8 cellular contexts compared by ENCODE assay signal in the genomic region with DNA sequence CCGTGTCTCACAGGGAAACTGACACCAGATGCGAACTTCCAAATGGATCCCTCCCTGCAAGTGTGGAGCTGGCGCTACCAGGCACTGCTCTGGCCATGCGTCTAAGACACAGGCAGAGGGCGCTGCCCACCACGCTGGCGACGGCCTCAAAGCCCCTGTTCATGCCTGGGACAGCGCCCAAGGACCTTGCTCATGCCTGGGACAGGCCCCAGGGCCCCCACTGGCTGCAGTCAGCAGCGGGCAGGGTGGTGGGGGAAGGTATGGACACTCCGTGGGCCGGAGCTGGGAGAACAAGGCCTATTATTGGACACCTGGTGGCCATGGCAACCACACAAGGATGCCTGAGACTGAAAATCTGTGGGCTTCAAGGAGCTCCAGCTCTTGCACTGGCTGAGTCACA. TPM values are rescaled to one million over a fixed set of nuclear protein-coding genes. Genes with fewer than 3 reads are reported as not detected.
A peak's percentile ranks its signal among the peaks of the same experiment; 100 is the strongest.
DNase-seq lines count a peak whose midpoint lies in the region; ATAC-seq, FAIRE-seq and TF ChIP-seq lines count a peak whose summit lies in the region.

No MANE protein-coding gene starts in this region.

- H3K9ac ChIP-seq in endothelial cell of umbilical vein (replicated peaks; ENCODE audit: extremely low read depth, insufficient read depth, low read length): no peak overlapping the region

- intact Hi-C loops in endothelial cell of umbilical vein (cut with micrococcal nuclease): loop anchor here (1.0 to 10.0 kb wide), 5 partner anchors 29 to 122 kb away; a partner anchor contains a TSS

- H3K27ac Mint-ChIP-seq in activated CD8-positive, alpha-beta T cell treated with anti-CD3 and anti-CD28 coated beads, Interleukin-2, amount 10 ng/mL, durations not matched to agents 7 days and 5 days: no peak overlapping the region

- H3K4me3 Mint-ChIP-seq in activated CD8-positive, alpha-beta T cell treated with anti-CD3 and anti-CD28 coated beads, Interleukin-2, amount 10 ng/mL, durations not matched to agents 7 days and 5 days: no peak overlapping the region

- dilution Hi-C loops in endothelial cell of umbilical vein (cut with MboI; ENCODE audit: extremely low pct_ligation_motif_present, low sequenced_read_pairs): no loop called here

- H3K27ac ChIP-seq in endothelial cell of umbilical vein (ENCODE audit: insufficient read depth, low read depth, low read length): no peak overlapping the region

- H3K27me3 Mint-ChIP-seq in activated CD8-positive, alpha-beta T cell treated with anti-CD3 and anti-CD28 coated beads, Interleukin-2, amount 10 ng/mL, durations not matched to agents 7 days and 5 days (ENCODE audit: low read depth): peaks cover 6% of the 10 kb centered on the region

- no TSS peak for BruUV-seq in endothelial cell of umbilical vein (replicated peaks; lab: Mats Ljungman, UMichigan)

- peak; percentile 95 to 98 for TF ChIP-seq CTCF in endothelial cell of umbilical vein (IDR thresholded peaks at IDR 0.05; ENCODE audit: extremely low read depth in 1 of 2, insufficient read depth in 1 of 2, low read depth in 1 of 2, low read length in 2 of 2)

- peaks cover 23% of the 10 kb centered on the region for H3K4me1 ChIP-seq in endothelial cell of umbilical vein (ENCODE audit: control insufficient read depth, extremely low read depth, insufficient read depth, low read length)

- no peaks in the 10 kb centered on the region for H3K36me3 Mint-ChIP-seq in activated CD8-positive, alpha-beta T cell treated with anti-CD3 and anti-CD28 coated beads, Interleukin-2, amount 10 ng/mL, durations not matched to agents 7 days and 5 days (ENCODE audit: low read depth)

- H3K4me3 ChIP-seq in endothelial cell of umbilical vein (replicated peaks in 1 of 3; ENCODE audit: insufficient read depth in 1 of 3, low read depth in 1 of 3, low read length in 3 of 3): no peak overlapping the region

- peak; percentile 81 for ATAC-seq in activated CD8-positive, alpha-beta T cell treated with anti-CD3 and anti-CD28 coated beads, Interleukin-2, amount 10 ng/mL, durations not matched to agents 7 days and 5 days
- ATAC-seq in HG03196 (IDR thresholded peaks at IDR 0.05; ENCODE audit: unreplicated experiment): no peak

- no peaks in the 10 kb centered on the region for H3K27me3 ChIP-seq in endothelial cell of umbilical vein (ENCODE audit: control insufficient read depth in 2 of 2, insufficient read depth in 2 of 2, low read length in 2 of 2)

- TF ChIP-seq POLR2A in endothelial cell of umbilical vein (IDR thresholded peaks at IDR 0.05; ENCODE audit: low read depth, low read length): no peak

- POLR2A ChIA-PET in activated CD8-positive, alpha-beta T cell treated with anti-CD3 and anti-CD28 coated beads, Interleukin-2, amount 10 ng/mL, durations not matched to agents 7 days and 5 days (lab: Charles Lee): interaction anchor here (0.8 to 1.8 kb wide), 3 partner anchors 27 to 62 kb away, joined by 3 to 14 read pairs (median 4); a partner anchor contains a TSS
- POLR2A ChIA-PET in endothelial cell of umbilical vein (lab: Charles Lee): interaction anchor here (1.6 kb wide), 1 partner anchor 29 kb away, joined by 8 read pairs; no protein-coding TSS in a partner anchor

- no peak overlapping the region for H2AFZ ChIP-seq in endothelial cell of umbilical vein (ENCODE audit: low read depth, low read length)

- no peaks in the 10 kb centered on the region for H3K9me3 Mint-ChIP-seq in activated CD8-positive, alpha-beta T cell treated with anti-CD3 and anti-CD28 coated beads, Interleukin-2, amount 10 ng/mL, durations not matched to agents 7 days and 5 days (ENCODE audit: insufficient read depth)

- DNase-seq in activated gamma-delta T cell treated with Interleukin-2 at 50 U/mL for 16 hours: peak; percentile 55
- no peak for DNase-seq in activated gamma-delta T cell (lab: John Stamatoyannopoulos, UW)
- DNase-seq in NCI-H345 (lab: John Stamatoyannopoulos, UW): peak; percentile 65
- peak; percentile 71 for DNase-seq in activated CD8-positive, alpha-beta T cell treated with anti-CD3 and anti-CD28 coated beads, Interleukin-2, amount 10 ng/mL, durations not matched to agents 7 days and 5 days
- DNase-seq in endothelial cell of umbilical vein (ENCODE audit: low read depth, low spot score): peak; percentile 70
- DNase-seq in middle frontal gyrus (ENCODE audit: extremely low spot score, low spot score): peak; percentile 14
- peak; percentile 49 for DNase-seq in stromal cell of bone marrow (ENCODE audit: low read depth)

- no peaks in the 10 kb centered on the region for H3K9me3 ChIP-seq in endothelial cell of umbilical vein (replicated peaks; ENCODE audit: control insufficient read depth, insufficient read depth, low read length)

- H3K4me2 ChIP-seq in endothelial cell of umbilical vein (ENCODE audit: insufficient read depth, low read length): no peak overlapping the region

- CTCF ChIA-PET in activated CD8-positive, alpha-beta T cell treated with anti-CD3 and anti-CD28 coated beads, Interleukin-2, amount 10 ng/mL, durations not matched to agents 7 days and 5 days (lab: Charles Lee): interaction anchor here (0.6 to 2.9 kb wide), 23 partner anchors 9 to 142 kb away, joined by 3 to 151 read pairs (median 5); a partner anchor contains a TSS
- CTCF ChIA-PET in endothelial cell of umbilical vein (lab: Charles Lee): interaction anchor here (0.9 to 6.4 kb wide), 36 partner anchors 9 to 157 kb away, joined by 3 to 372 read pairs (median 7); a partner anchor contains a TSS

- H3K36me3 ChIP-seq in endothelial cell of umbilical vein (ENCODE audit: control insufficient read depth in 2 of 2, extremely low read depth in 1 of 2, insufficient read depth in 2 of 2, low read length in 2 of 2): no peaks in the 10 kb centered on the region

- no peaks in the 10 kb centered on the region for H3K79me2 ChIP-seq in endothelial cell of umbilical vein (ENCODE audit: control insufficient read depth, insufficient read depth, low read length)

- H3K4me1 Mint-ChIP-seq in activated CD8-positive, alpha-beta T cell treated with anti-CD3 and anti-CD28 coated beads, Interleukin-2, amount 10 ng/mL, durations not matched to agents 7 days and 5 days (ENCODE audit: low read depth): peaks cover 34% of the 10 kb centered on the region

- H3K9me1 ChIP-seq in endothelial cell of umbilical vein (replicated peaks; ENCODE audit: control insufficient read depth, extremely low read depth, insufficient read depth, low read length): no peaks in the 10 kb centered on the region

- H4K20me1 ChIP-seq in endothelial cell of umbilical vein (replicated peaks; ENCODE audit: control insufficient read depth, extremely low read depth, insufficient read depth, low read length): no peaks in the 10 kb centered on the region

- peak; percentile 94 for FAIRE-seq in endothelial cell of umbilical vein (lab: Jason Lieb, UNC)

RNA-seq across cellular contexts. Expression of a gene that starts 8.8 kb away (rescaled TPM):
- 1 to 10 TPM; 2.9 to 3.7 TPM for total RNA-seq in activated CD8-positive, alpha-beta T cell treated with anti-CD3 and anti-CD28 coated beads, Interleukin-2, amount 10 ng/mL, durations not matched to agents 7 days and 5 days
- not detected in 2 replicates for total RNA-seq in endothelial cell of umbilical vein
- 0.22 and 0.25 TPM in 2 replicates for polyA plus RNA-seq in endothelial cell of umbilical vein
- 0.10 and 0.27 TPM in 2 replicates for polyA plus RNA-seq in endothelial cell of umbilical vein (2011; cell fraction: cytosol; rRNA removed)
- 0.22 and 0.46 TPM in 2 replicates for polyA plus RNA-seq in endothelial cell of umbilical vein (2011; cell fraction: nucleus; rRNA removed)
- polyA plus RNA-seq in endothelial cell of umbilical vein (2012): 0.46 TPM in 1 of 2 replicates, not detected in the other
- polyA minus RNA-seq in endothelial cell of umbilical vein: not detected in 2 replicates
- 3.9 TPM for polyA minus RNA-seq in endothelial cell of umbilical vein (2011; cell fraction: cytosol; rRNA and poly(A)+ RNA removed)
- not detected in 2 replicates for polyA minus RNA-seq in endothelial cell of umbilical vein (2011; cell fraction: nucleus; rRNA and poly(A)+ RNA removed)

RNA-seq across cellular contexts. Expression of a gene that starts 19.0 kb away (rescaled TPM):
- not detected for total RNA-seq in activated CD8-positive, alpha-beta T cell treated with anti-CD3 and anti-CD28 coated beads, Interleukin-2, amount 10 ng/mL, durations not matched to agents 7 days and 5 days
- not detected in 2 replicates for total RNA-seq in endothelial cell of umbilical vein
- polyA plus RNA-seq in endothelial cell of umbilical vein: not detected in 2 replicates
- not detected in 2 replicates for polyA plus RNA-seq in endothelial cell of umbilical vein (2011; cell fraction: cytosol; rRNA removed)
- not detected in 2 replicates for polyA plus RNA-seq in endothelial cell of umbilical vein (2011; cell fraction: nucleus; rRNA removed)
- not detected in 2 replicates for polyA plus RNA-seq in endothelial cell of umbilical vein (2012)
- polyA minus RNA-seq in endothelial cell of umbilical vein: not detected in 2 replicates
- polyA minus RNA-seq in endothelial cell of umbilical vein (2011; cell fraction: cytosol; rRNA and poly(A)+ RNA removed): not detected
- not detected in 2 replicates for polyA minus RNA-seq in endothelial cell of umbilical vein (2011; cell fraction: nucleus; rRNA and poly(A)+ RNA removed)

RNA-seq across cellular contexts. Expression of a gene that starts 21.9 kb away (rescaled TPM):
- total RNA-seq in activated CD8-positive, alpha-beta T cell treated with anti-CD3 and anti-CD28 coated beads, Interleukin-2, amount 10 ng/mL, durations not matched to agents 7 days and 5 days: 1 to 10 TPM; 5.2 to 6.0 TPM
- total RNA-seq in endothelial cell of umbilical vein: not detected in 2 replicates
- 0.19 and 0.28 TPM in 2 replicates for polyA plus RNA-seq in endothelial cell of umbilical vein
- 0.12 and 0.23 TPM in 2 replicates for polyA plus RNA-seq in endothelial cell of umbilical vein (2011; cell fraction: cytosol; rRNA removed)
- not detected in 2 replicates for polyA plus RNA-seq in endothelial cell of umbilical vein (2011; cell fraction: nucleus; rRNA removed)
- not detected in 2 replicates for polyA plus RNA-seq in endothelial cell of umbilical vein (2012)
- 0.63 and 2.7 TPM in 2 replicates for polyA minus RNA-seq in endothelial cell of umbilical vein
- polyA minus RNA-seq in endothelial cell of umbilical vein (2011; cell fraction: cytosol; rRNA and poly(A)+ RNA removed): 85.5 TPM
- polyA minus RNA-seq in endothelial cell of umbilical vein (2011; cell fraction: nucleus; rRNA and poly(A)+ RNA removed): 1.3 TPM in 1 of 2 replicates, not detected in the other

RNA-seq across cellular contexts. Expression of a gene that starts 40.7 kb away (rescaled TPM):
- total RNA-seq in activated CD8-positive, alpha-beta T cell treated with anti-CD3 and anti-CD28 coated beads, Interleukin-2, amount 10 ng/mL, durations not matched to agents 7 days and 5 days: not detected
- total RNA-seq in endothelial cell of umbilical vein: not detected in 2 replicates
- not detected in 2 replicates for polyA plus RNA-seq in endothelial cell of umbilical vein
- not detected in 2 replicates for polyA plus RNA-seq in endothelial cell of umbilical vein (2011; cell fraction: cytosol; rRNA removed)
- not detected in 2 replicates for polyA plus RNA-seq in endothelial cell of umbilical vein (2011; cell fraction: nucleus; rRNA removed)
- not detected in 2 replicates for polyA plus RNA-seq in endothelial cell of umbilical vein (2012)
- polyA minus RNA-seq in endothelial cell of umbilical vein: not detected in 2 replicates
- polyA minus RNA-seq in endothelial cell of umbilical vein (2011; cell fraction: cytosol; rRNA and poly(A)+ RNA removed): not detected
- polyA minus RNA-seq in endothelial cell of umbilical vein (2011; cell fraction: nucleus; rRNA and poly(A)+ RNA removed): not detected in 2 replicates

RNA-seq across cellular contexts. Expression of a gene that starts 44.1 kb away (rescaled TPM):
- 10 to 100 TPM; 22.5 to 22.8 TPM for total RNA-seq in activated CD8-positive, alpha-beta T cell treated with anti-CD3 and anti-CD28 coated beads, Interleukin-2, amount 10 ng/mL, durations not matched to agents 7 days and 5 days
- total RNA-seq in endothelial cell of umbilical vein: 18.3 and 24.1 TPM in 2 replicates
- 34.6 and 45.1 TPM in 2 replicates for polyA plus RNA-seq in endothelial cell of umbilical vein
- 21.5 and 38.9 TPM in 2 replicates for polyA plus RNA-seq in endothelial cell of umbilical vein (2011; cell fraction: cytosol; rRNA removed)
- polyA plus RNA-seq in endothelial cell of umbilical vein (2011; cell fraction: nucleus; rRNA removed): 10.8 and 12.1 TPM in 2 replicates
- 22.9 and 29.6 TPM in 2 replicates for polyA plus RNA-seq in endothelial cell of umbilical vein (2012)
- 5.2 and 7.3 TPM in 2 replicates for polyA minus RNA-seq in endothelial cell of umbilical vein
- 92.6 TPM for polyA minus RNA-seq in endothelial cell of umbilical vein (2011; cell fraction: cytosol; rRNA and poly(A)+ RNA removed)
- polyA minus RNA-seq in endothelial cell of umbilical vein (2011; cell fraction: nucleus; rRNA and poly(A)+ RNA removed): 1.4 and 3.6 TPM in 2 replicates
